Comparison of ENCODE assay signal across 20 cellular contexts in the genomic region with DNA sequence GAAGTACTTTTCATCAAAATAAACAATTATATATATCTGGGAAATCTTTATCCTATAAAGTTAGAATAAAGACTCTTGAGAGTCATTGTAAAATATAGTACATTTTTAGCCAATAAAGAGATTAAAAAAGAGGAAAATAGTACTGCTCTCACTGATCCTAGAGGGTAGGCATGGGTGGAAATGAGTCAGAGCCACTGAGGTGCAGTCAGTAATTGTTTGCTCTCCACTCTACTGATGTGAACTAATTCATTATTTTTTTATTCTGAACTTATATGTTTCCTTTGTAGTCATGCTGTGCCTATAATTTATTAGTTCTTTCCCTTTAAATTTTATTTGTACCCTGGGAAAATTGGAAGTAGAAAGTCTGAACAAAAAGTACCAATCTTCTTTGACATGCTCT.
DNase-seq lines count a peak whose midpoint lies in the region; ATAC-seq and TF ChIP-seq lines count a peak whose summit lies in the region.
"Had no signal": no experiment of that assay in that cellular context is flagged by ENCODE, and none has a peak within 500 bp of the region (broad histone marks: within the 10 kb centered on the region; RNA-seq: fewer than 3 reads in every experiment).

No MANE protein-coding gene starts in this region.

- H3K27me3 ChIP-seq in osteoblast (ENCODE audit: insufficient read depth, low read length): no peaks in the 10 kb centered on the region
- H3K27me3 ChIP-seq: BLaER1 treated with 17β-estradiol and CSF1 and Interleukin-3, amounts not matched to agents 10 nM and 100 nM; stomach had no signal

- intact Hi-C loops in lower leg skin (cut with DNase I; ENCODE audit: low total_unique reads): no loop called here

- peaks cover 16% of the 10 kb centered on the region for H3K4me1 ChIP-seq in osteoblast (ENCODE audit: insufficient read depth, low read length)

- no peaks in the 10 kb centered on the region for H4K20me1 ChIP-seq in osteoblast (ENCODE audit: insufficient read depth, low read length)
- H4K20me1 ChIP-seq: BLaER1 treated with 17β-estradiol and CSF1 and Interleukin-3, amounts not matched to agents 10 nM and 100 nM had no signal

- no peak for TF ChIP-seq POLR2A in lower leg skin (IDR thresholded peaks at IDR 0.05)

- H3K27ac ChIP-seq in osteoblast (ENCODE audit: low read depth, low read length): no peak overlapping the region
- H3K27ac ChIP-seq: BLaER1 treated with 17β-estradiol and CSF1 and Interleukin-3, amounts not matched to agents 10 nM and 100 nM; stomach had no signal

- peaks cover 35% of the 10 kb centered on the region for H3K36me3 Mint-ChIP-seq in activated CD8-positive, alpha-beta memory T cell treated with anti-CD3 and anti-CD28 coated beads, Interleukin-2, amount 10 ng/mL, durations not matched to agents 7 days and 5 days
- H3K36me3 Mint-ChIP-seq in nephron progenitor cell (ENCODE audit: low read depth): no peaks in the 10 kb centered on the region
- H3K36me3 Mint-ChIP-seq: activated naive CD8-positive, alpha-beta T cell treated with anti-CD3 and anti-CD28 coated beads for 36 hours had no signal

- peaks cover 22% of the 10 kb centered on the region for H3K27me3 Mint-ChIP-seq in activated CD8-positive, alpha-beta memory T cell treated with anti-CD3 and anti-CD28 coated beads, Interleukin-2, amount 10 ng/mL, durations not matched to agents 7 days and 5 days
- no peaks in the 10 kb centered on the region for H3K27me3 Mint-ChIP-seq in nephron progenitor cell (ENCODE audit: low read depth, poor library complexity)
- H3K27me3 Mint-ChIP-seq: activated B cell treated with CpG ODN at 0.5 μM for 24 hours had no signal

- no peak for ATAC-seq in activated CD8-positive, alpha-beta memory T cell treated with anti-CD3 and anti-CD28 coated beads, Interleukin-2, amount 10 ng/mL, durations not matched to agents 7 days and 5 days

- no peak overlapping the region for H3K4me2 ChIP-seq in osteoblast (ENCODE audit: insufficient read depth, low read length)

- H2AFZ ChIP-seq in osteoblast (ENCODE audit: low read length): no peak overlapping the region

- peaks cover 26% of the 10 kb centered on the region for H3K4me1 Mint-ChIP-seq in activated CD8-positive, alpha-beta memory T cell treated with anti-CD3 and anti-CD28 coated beads, Interleukin-2, amount 10 ng/mL, durations not matched to agents 7 days and 5 days
- H3K4me1 Mint-ChIP-seq in nephron progenitor cell: no peaks in the 10 kb centered on the region
- H3K4me1 Mint-ChIP-seq: activated B cell treated with CpG ODN at 0.5 μM for 24 hours had no signal

- peaks cover under 1% of the 10 kb centered on the region for H3K9me3 ChIP-seq in osteoblast (ENCODE audit: low read depth, low read length)

- DNase-seq in activated CD8-positive, alpha-beta memory T cell treated with anti-CD3 and anti-CD28 coated beads, Interleukin-2, amount 10 ng/mL, durations not matched to agents 7 days and 5 days: no peak
- DNase-seq in activated CD8-positive, alpha-beta memory T cell treated with anti-CD3 and anti-CD28 coated beads for 24 hours: no peak
- peak; percentile 6 for DNase-seq in NCI-H226
- peak; percentile 52 for DNase-seq in epithelial cell of esophagus (ENCODE audit: low read depth)
- DNase-seq in osteoblast (ENCODE audit: insufficient read length, low spot score, missing footprints): peak; percentile 1
- no peak for DNase-seq in stimulated activated CD4-positive, alpha-beta T cell treated with anti-CD3 and anti-CD28 coated beads, Interleukin-2, amount 100 ng/mL, for 24 hours
- no peak for DNase-seq in lower leg skin (ENCODE audit: low spot score in 2 of 2)
- no peak for DNase-seq in nephron progenitor cell
- DNase-seq: activated B cell treated with CpG ODN at 0.5 μM for 24 hours; activated CD8-positive, alpha-beta T cell treated with anti-CD3 and anti-CD28 coated beads for 36 hours; activated naive CD8-positive, alpha-beta T cell treated with anti-CD3 and anti-CD28 coated beads for 36 hours; foreskin melanocyte; KG1; mesendoderm; NCI-H1436 treated with DMSO at 0.1 percent for 48 hours; NCI-H2227 treated with DMSO at 0.1 percent for 48 hours; SHP77; stomach had no signal

- H3K9me3 Mint-ChIP-seq in activated CD8-positive, alpha-beta memory T cell treated with anti-CD3 and anti-CD28 coated beads, Interleukin-2, amount 10 ng/mL, durations not matched to agents 7 days and 5 days (ENCODE audit: low read depth): peaks cover 15% of the 10 kb centered on the region
- H3K9me3 Mint-ChIP-seq in nephron progenitor cell: peaks cover 19% of the 10 kb centered on the region

- peak overlapping the region; percentile 32 for H3K27ac Mint-ChIP-seq in activated CD8-positive, alpha-beta memory T cell treated with anti-CD3 and anti-CD28 coated beads, Interleukin-2, amount 10 ng/mL, durations not matched to agents 7 days and 5 days
- no peak overlapping the region for H3K27ac Mint-ChIP-seq in nephron progenitor cell
- H3K27ac Mint-ChIP-seq: activated B cell treated with CpG ODN at 0.5 μM for 24 hours; activated CD8-positive, alpha-beta T cell treated with anti-CD3 and anti-CD28 coated beads for 36 hours; activated naive CD8-positive, alpha-beta T cell treated with anti-CD3 and anti-CD28 coated beads for 36 hours had no signal

- H3K4me3 ChIP-seq in epithelial cell of esophagus (ENCODE audit: low read length) (no peak overlapping the region), osteoblast (ENCODE audit: insufficient read depth, low read length) (no peak overlapping the region), lower leg skin (ENCODE audit: low read depth, poor library complexity, severe bottlenecking) (no peak overlapping the region)
- H3K4me3 ChIP-seq: BLaER1 treated with 17β-estradiol and CSF1 and Interleukin-3, amounts not matched to agents 10 nM and 100 nM; HAP-1; stomach had no signal

- H3K4me3 Mint-ChIP-seq in activated CD8-positive, alpha-beta memory T cell treated with anti-CD3 and anti-CD28 coated beads, Interleukin-2, amount 10 ng/mL, durations not matched to agents 7 days and 5 days: no peak overlapping the region
- H3K4me3 Mint-ChIP-seq in nephron progenitor cell: no peak overlapping the region
- H3K4me3 Mint-ChIP-seq: activated B cell treated with CpG ODN at 0.5 μM for 24 hours; activated CD8-positive, alpha-beta T cell treated with anti-CD3 and anti-CD28 coated beads for 36 hours; activated naive CD8-positive, alpha-beta T cell treated with anti-CD3 and anti-CD28 coated beads for 36 hours had no signal

- H3K79me2 ChIP-seq in osteoblast (ENCODE audit: insufficient read depth, low read length): no peaks in the 10 kb centered on the region

- CTCF ChIA-PET in activated CD8-positive, alpha-beta memory T cell treated with anti-CD3 and anti-CD28 coated beads, Interleukin-2, amount 10 ng/mL, durations not matched to agents 7 days and 5 days (lab: Charles Lee): interaction anchor here (1.5 kb wide), 1 partner anchor 36 kb away, joined by 5 read pairs; no protein-coding TSS in a partner anchor

- TF ChIP-seq CTCF in epithelial cell of esophagus (IDR thresholded peaks at IDR 0.05; ENCODE audit: insufficient read depth, low read depth, low read length, missing control alignments) (no peak), osteoblast (IDR thresholded peaks at IDR 0.05; ENCODE audit: extremely low read depth, low read depth, low read length) (no peak), lower leg skin (IDR thresholded peaks at IDR 0.05) (no peak), nephron progenitor cell (IDR thresholded peaks at IDR 0.05) (no peak)

- no peaks in the 10 kb centered on the region for H3K36me3 ChIP-seq in osteoblast (ENCODE audit: insufficient read depth, low read length)
- H3K36me3 ChIP-seq: BLaER1 treated with 17β-estradiol and CSF1 and Interleukin-3, amounts not matched to agents 10 nM and 100 nM; HAP-1; stomach had no signal

Comparison
In these comparisons a context has a peak if more than half of its experiments do, and no peak if none do; other contexts are left out.
1. DNase-seq: peak in NCI-H226 (single experiment), epithelial cell of esophagus (single experiment) and osteoblast (single experiment); none in activated CD8-positive, alpha-beta memory T cell treated with anti-CD3 and anti-CD28 coated beads, Interleukin-2, amount 10 ng/mL, durations not matched to agents 7 days and 5 days (single experiment), activated CD8-positive, alpha-beta memory T cell treated with anti-CD3 and anti-CD28 coated beads for 24 hours (single experiment), stimulated activated CD4-positive, alpha-beta T cell treated with anti-CD3 and anti-CD28 coated beads, Interleukin-2, amount 100 ng/mL, for 24 hours (0 of 2), lower leg skin (0 of 2) and nephron progenitor cell (single experiment).